Comparison of ENCODE assay signal across 33 cellular contexts in the genomic region with DNA sequence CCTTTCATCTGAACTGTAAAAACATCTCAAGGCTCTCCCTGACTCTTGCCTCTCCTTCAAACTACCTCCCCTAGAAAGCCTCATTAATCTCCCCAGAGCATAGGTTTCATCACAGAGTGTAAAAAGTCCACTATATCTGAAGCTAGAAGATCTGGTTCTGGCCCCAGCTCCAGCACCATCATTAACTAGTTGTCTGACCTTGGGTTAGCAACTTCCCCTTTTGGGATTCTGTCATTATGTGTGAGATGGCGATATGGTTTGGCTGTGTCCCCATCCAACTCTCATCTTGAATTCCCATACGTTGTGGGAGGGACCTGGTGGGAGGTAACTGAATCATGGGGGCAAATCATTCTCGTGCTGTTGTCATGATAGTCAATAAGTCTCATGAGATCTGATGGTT.
"Had no signal": no experiment of that assay in that cellular context is flagged by ENCODE, and none has a peak within 500 bp of the region (broad histone marks: within the 10 kb centered on the region; RNA-seq: fewer than 3 reads in every experiment).

No MANE protein-coding gene starts in this region.

- H3K9me3 ChIP-seq: MG63 had no signal

- H3K4me3 Mint-ChIP-seq: activated CD4-positive, alpha-beta T cell treated with anti-CD3 and anti-CD28 coated beads, Interleukin-2, amount 10 ng/mL, durations not matched to agents 24 days and 14 days; activated CD8-positive, alpha-beta T cell treated with anti-CD3 and anti-CD28 coated beads, Interleukin-2, amount 10 ng/mL, durations not matched to agents 7 days and 5 days; activated naive CD4-positive, alpha-beta T cell treated with anti-CD3 and anti-CD28 coated beads for 36 hours; activated naive CD8-positive, alpha-beta T cell treated with anti-CD3 and anti-CD28 coated beads, Interleukin-2, amount 50 U/mL, for 24 hours; activated T-cell treated with anti-CD3 and anti-CD28 coated beads, Interleukin-2, amount 50 U/mL, for 24 hours; activated T-helper 1 cell treated with anti-CD3 and anti-CD28 coated beads, Interleukin-12 subunit alpha, Interleukin-12 subunit beta, Interleukin-2, Interleukin-4 antibody, amounts not matched to agents 30 ng/mL and 10 ng/mL and 1 ng/mL, durations not matched to agents 14 hours and 24 hours and 36 hours; brain had no signal

- H3K9me3 Mint-ChIP-seq: activated CD4-positive, alpha-beta T cell treated with anti-CD3 and anti-CD28 coated beads, Interleukin-2, amount 10 ng/mL, durations not matched to agents 24 days and 14 days; activated naive CD4-positive, alpha-beta T cell treated with anti-CD3 and anti-CD28 coated beads for 36 hours; activated naive CD4-positive, alpha-beta T cell treated with anti-CD3 and anti-CD28 coated beads, Interleukin-2, amount 50 U/mL, for 72 hours; activated naive CD8-positive, alpha-beta T cell treated with anti-CD3 and anti-CD28 coated beads, Interleukin-2, amount 50 U/mL, for 24 hours; activated T-cell treated with anti-CD3 and anti-CD28 coated beads, Interleukin-2, amount 50 U/mL, for 24 hours; activated T-helper 1 cell treated with anti-CD3 and anti-CD28 coated beads, Interleukin-12 subunit alpha, Interleukin-12 subunit beta, Interleukin-2, Interleukin-4 antibody, amounts not matched to agents 30 ng/mL and 10 ng/mL and 1 ng/mL, durations not matched to agents 14 hours and 24 hours and 36 hours; brain had no signal

- FAIRE-seq: bronchial epithelial cell, RCC 7860, TTC549 had no signal

- H3K27me3 Mint-ChIP-seq: activated CD4-positive, alpha-beta T cell treated with anti-CD3 and anti-CD28 coated beads, Interleukin-2, amount 10 ng/mL, durations not matched to agents 24 days and 14 days; activated naive CD8-positive, alpha-beta T cell treated with anti-CD3 and anti-CD28 coated beads, Interleukin-2, amount 50 U/mL, for 24 hours; activated T-cell treated with anti-CD3 and anti-CD28 coated beads, Interleukin-2, amount 50 U/mL, for 24 hours had no signal

- H3K27ac Mint-ChIP-seq: activated CD4-positive, alpha-beta T cell treated with anti-CD3 and anti-CD28 coated beads, Interleukin-2, amount 10 ng/mL, durations not matched to agents 24 days and 14 days; activated CD8-positive, alpha-beta T cell treated with anti-CD3 and anti-CD28 coated beads, Interleukin-2, amount 10 ng/mL, durations not matched to agents 7 days and 5 days; activated naive CD4-positive, alpha-beta T cell treated with anti-CD3 and anti-CD28 coated beads for 36 hours; activated naive CD4-positive, alpha-beta T cell treated with anti-CD3 and anti-CD28 coated beads, Interleukin-2, amount 50 U/mL, for 72 hours; activated naive CD8-positive, alpha-beta T cell treated with anti-CD3 and anti-CD28 coated beads, Interleukin-2, amount 50 U/mL, for 24 hours; activated T-cell treated with anti-CD3 and anti-CD28 coated beads, Interleukin-2, amount 50 U/mL, for 24 hours; activated T-helper 1 cell treated with anti-CD3 and anti-CD28 coated beads, Interleukin-12 subunit alpha, Interleukin-12 subunit beta, Interleukin-2, Interleukin-4 antibody, amounts not matched to agents 30 ng/mL and 10 ng/mL and 1 ng/mL, durations not matched to agents 14 hours and 24 hours and 36 hours; brain had no signal

- H3K27ac ChIP-seq: PC-9, RWPE1 had no signal

- H3K4me1 Mint-ChIP-seq: activated CD4-positive, alpha-beta T cell treated with anti-CD3 and anti-CD28 coated beads, Interleukin-2, amount 10 ng/mL, durations not matched to agents 24 days and 14 days; activated naive CD8-positive, alpha-beta T cell treated with anti-CD3 and anti-CD28 coated beads, Interleukin-2, amount 50 U/mL, for 24 hours had no signal

- H3K36me3 ChIP-seq: MG63 had no signal

- ATAC-seq: activated CD8-positive, alpha-beta T cell treated with anti-CD3 and anti-CD28 coated beads, Interleukin-2, amount 10 ng/mL, durations not matched to agents 7 days and 5 days; activated naive CD4-positive, alpha-beta T cell treated with anti-CD3 and anti-CD28 coated beads, Interleukin-2, amount 50 U/mL, for 72 hours; activated naive CD8-positive, alpha-beta T cell treated with anti-CD3 and anti-CD28 coated beads, Interleukin-2, amount 50 U/mL, for 24 hours; Right ventricle myocardium inferior had no signal

- DNase-seq: activated CD4-positive, alpha-beta T cell treated with anti-CD3 and anti-CD28 coated beads, Interleukin-2, amount 10 ng/mL, durations not matched to agents 24 days and 14 days; activated CD4-positive, alpha-beta T cell treated with anti-CD3 and anti-CD28 coated beads, Interleukin-2, amount 50 U/mL, for 48 hours; activated CD8-positive, alpha-beta T cell treated with anti-CD3 and anti-CD28 coated beads, Interleukin-2, amount 10 ng/mL, durations not matched to agents 7 days and 5 days; activated gamma-delta T cell treated with Interleukin-2 at 50 U/mL for 16 hours; activated naive CD4-positive, alpha-beta T cell treated with anti-CD3 and anti-CD28 coated beads for 36 hours; activated naive CD8-positive, alpha-beta T cell treated with anti-CD3 and anti-CD28 coated beads, Interleukin-2, amount 50 U/mL, for 24 hours; activated T-cell treated with anti-CD3 and anti-CD28 coated beads, Interleukin-2, amount 50 U/mL, for 24 hours; anterior cingulate cortex; caudate nucleus; cerebellar nuclear complex; IMR-90; Karpas-422; KBM-7; MG63; NCI-H1048; NCI-H1436 treated with DMSO at 0.1 percent for 48 hours; NCI-H1694 treated with DMSO at 0.1 percent for 48 hours; NCI-H2029; NCI-H345; NCI-H524 treated with DMSO at 0.1 percent for 48 hours; PC-9; SW 1271; T-helper 1 cell; T-helper 2 cell; T-helper 9 cell had no signal

- H3K27me3 ChIP-seq: MG63 had no signal

- H3K4me2 ChIP-seq: PC-9 had no signal

- H2AFZ ChIP-seq: PC-9 had no signal

- H3K36me3 Mint-ChIP-seq: brain had no signal

- H3K4me3 ChIP-seq: MG63, PC-9 had no signal
